ENCODE assay signal across 28 cellular contexts in the genomic region with DNA sequence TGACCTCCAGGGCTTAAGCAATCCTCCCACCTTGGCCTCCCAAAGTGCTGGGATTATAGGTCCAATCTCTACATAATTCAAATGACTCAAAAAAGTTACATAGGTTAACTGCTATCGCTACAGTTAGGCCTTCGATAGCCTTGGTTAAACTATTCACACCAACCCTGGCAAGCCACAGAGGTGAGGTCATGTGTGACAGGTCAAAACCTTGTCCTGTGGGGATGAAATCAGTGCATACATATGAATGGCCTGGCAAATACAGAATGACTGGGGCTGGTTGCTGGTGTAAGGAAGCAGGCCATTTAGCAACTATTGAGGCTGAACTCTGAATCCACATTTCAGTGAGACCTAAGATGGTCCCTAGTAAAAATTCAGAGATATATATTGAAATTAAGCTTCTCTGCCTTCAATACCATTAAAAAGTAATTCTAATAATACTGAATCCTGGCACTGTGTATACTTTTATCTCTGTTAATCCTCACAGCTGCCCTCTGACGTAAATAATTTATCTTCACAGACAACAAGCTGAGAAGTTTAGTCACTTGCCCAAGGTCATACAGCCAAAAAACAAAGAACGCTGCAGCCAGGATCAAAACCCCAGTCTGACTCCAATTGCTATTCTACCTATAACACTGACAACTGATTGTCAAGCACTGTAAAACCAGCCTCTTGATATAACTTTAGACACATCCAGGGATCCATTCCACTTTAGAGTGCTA. TPM values are rescaled to one million over a fixed set of nuclear protein-coding genes. Genes with fewer than 3 reads are reported as not detected.
DNase-seq lines count a peak whose midpoint lies in the region; ATAC-seq and TF ChIP-seq lines count a peak whose summit lies in the region.
"Had no signal": no experiment of that assay in that cellular context is flagged by ENCODE, and none has a peak within 500 bp of the region (broad histone marks: within the 10 kb centered on the region; RNA-seq: fewer than 3 reads in every experiment).

No MANE protein-coding gene starts in this region.

- DNase-seq in Right ventricle myocardium superior, result no peak
- no peak for DNase-seq in memory B cell (ENCODE audit: low spot score in 2 of 2)
- DNase-seq in NCI-H2171 (lab: John Stamatoyannopoulos, UW), result no peak
- DNase-seq in osteocyte (ENCODE audit: extremely low spot score, unreplicated experiment), result no peak
- DNase-seq: activated B cell treated with CpG ODN at 0.5 μM for 24 hours; activated CD4-positive, alpha-beta memory T cell treated with anti-CD3 and anti-CD28 coated beads, Interleukin-2, amount 10 ng/mL, durations not matched to agents 7 days and 5 days; COR-L47; foreskin fibroblast; kidney; mesenchymal stem cell; naive thymus-derived CD4-positive, alpha-beta T cell; NCI-H1092 treated with DMSO at 0.1 percent for 48 hours; NCI-H2029 treated with DMSO at 0.1 percent for 48 hours; NCI-H446; small intestine; stimulated activated CD4-positive, alpha-beta T cell treated with anti-CD3 and anti-CD28 coated beads, Interleukin-2, amount 100 ng/mL, for 48 hours; stomach had no signal

- H3K27me3 Mint-ChIP-seq in memory B cell, result no peaks in the 10 kb centered on the region
- H3K27me3 Mint-ChIP-seq in osteocyte (ENCODE audit: unreplicated experiment), result no peaks in the 10 kb centered on the region
- H3K27me3 Mint-ChIP-seq: activated B cell treated with CpG ODN at 0.5 μM for 24 hours; activated CD4-positive, alpha-beta memory T cell treated with anti-CD3 and anti-CD28 coated beads, Interleukin-2, amount 10 ng/mL, durations not matched to agents 7 days and 5 days; activated T-helper 17 cell treated with anti-CD3 and anti-CD28 coated beads, Interleukin-2, amount 50 U/mL, for 72 hours; naive thymus-derived CD4-positive, alpha-beta T cell; type B pancreatic cell had no signal

- H3K9me3 ChIP-seq in BLaER1 treated with 17β-estradiol and CSF1 and Interleukin-3, amounts not matched to agents 10 nM and 100 nM (replicated peaks in 1 of 11), result no peaks in the 10 kb centered on the region
- no peaks in the 10 kb centered on the region for H3K9me3 ChIP-seq in HUES6 (ENCODE audit: control insufficient read depth, insufficient read depth, low read depth, low read length)
- H3K9me3 ChIP-seq: prostate gland, stomach had no signal

- peaks cover 23 to 37% (median 29%) of the 10 kb centered on the region in 10 experiments for H3K4me1 ChIP-seq in BLaER1 treated with 17β-estradiol and CSF1 and Interleukin-3, amounts not matched to agents 10 nM and 100 nM
- H3K4me1 ChIP-seq in HUES6 (ENCODE audit: control insufficient read depth, insufficient read depth, low read length), result no peaks in the 10 kb centered on the region; the same call in 1 of the 2 replicates
- H3K4me1 ChIP-seq: prostate gland had no signal

- ATAC-seq in Right ventricle myocardium superior (ENCODE audit: poor library complexity), result peak; percentile 59
- ATAC-seq in memory B cell (ENCODE audit: low read depth), result no peak
- no peak for ATAC-seq in GM21381 (IDR thresholded peaks at IDR 0.05; ENCODE audit: unreplicated experiment)
- ATAC-seq in HG03378 (IDR thresholded peaks at IDR 0.05; ENCODE audit: unreplicated experiment), result no peak
- ATAC-seq: activated T-helper 17 cell treated with anti-CD3 and anti-CD28 coated beads, Interleukin-2, amount 50 U/mL, for 72 hours; naive thymus-derived CD4-positive, alpha-beta T cell; SK-N-SH treated with all-trans-retinoic acid at 6 μM for 48 hours had no signal

- H3K27me3 ChIP-seq in BLaER1 treated with 17β-estradiol and CSF1 and Interleukin-3, amounts not matched to agents 10 nM and 100 nM, result no peaks in the 10 kb centered on the region
- H3K27me3 ChIP-seq in HUES6 (ENCODE audit: control insufficient read depth, insufficient read depth, low read length), result no peaks in the 10 kb centered on the region
- H3K27me3 ChIP-seq: stomach had no signal

- H3K27ac Mint-ChIP-seq in memory B cell (peak overlapping the region; percentile 50), osteocyte (ENCODE audit: unreplicated experiment) (no peak overlapping the region)
- H3K27ac Mint-ChIP-seq: activated B cell treated with CpG ODN at 0.5 μM for 24 hours; activated CD4-positive, alpha-beta memory T cell treated with anti-CD3 and anti-CD28 coated beads, Interleukin-2, amount 10 ng/mL, durations not matched to agents 7 days and 5 days; activated T-helper 17 cell treated with anti-CD3 and anti-CD28 coated beads, Interleukin-2, amount 50 U/mL, for 72 hours; type B pancreatic cell had no signal

- peaks cover 10% of the 10 kb centered on the region for H3K4me1 Mint-ChIP-seq in memory B cell
- no peaks in the 10 kb centered on the region for H3K4me1 Mint-ChIP-seq in osteocyte (ENCODE audit: unreplicated experiment)
- H3K4me1 Mint-ChIP-seq: activated CD4-positive, alpha-beta memory T cell treated with anti-CD3 and anti-CD28 coated beads, Interleukin-2, amount 10 ng/mL, durations not matched to agents 7 days and 5 days; activated T-helper 17 cell treated with anti-CD3 and anti-CD28 coated beads, Interleukin-2, amount 50 U/mL, for 72 hours had no signal

- H3K4me3 Mint-ChIP-seq in memory B cell (no peak overlapping the region), osteocyte (ENCODE audit: unreplicated experiment) (no peak overlapping the region)
- H3K4me3 Mint-ChIP-seq: activated B cell treated with CpG ODN at 0.5 μM for 24 hours; activated CD4-positive, alpha-beta memory T cell treated with anti-CD3 and anti-CD28 coated beads, Interleukin-2, amount 10 ng/mL, durations not matched to agents 7 days and 5 days; activated T-helper 17 cell treated with anti-CD3 and anti-CD28 coated beads, Interleukin-2, amount 50 U/mL, for 72 hours; naive thymus-derived CD4-positive, alpha-beta T cell; type B pancreatic cell had no signal

- no peak overlapping the region for H3K4me3 ChIP-seq in BLaER1 treated with 17β-estradiol and CSF1 and Interleukin-3, amounts not matched to agents 10 nM and 100 nM
- H3K4me3 ChIP-seq in HUES6 (ENCODE audit: low read depth, low read length), result no peak overlapping the region
- H3K4me3 ChIP-seq: prostate gland, stomach had no signal

- H3K27ac ChIP-seq in BLaER1 treated with 17β-estradiol and CSF1 and Interleukin-3, amounts not matched to agents 10 nM and 100 nM, result no peak overlapping the region
- H3K27ac ChIP-seq in HUES6 (ENCODE audit: low read depth, low read length), result peak overlapping the region; percentile 16; the same call in 1 of the 2 replicates
- H3K27ac ChIP-seq: prostate gland, stomach had no signal

- H3K36me3 Mint-ChIP-seq in memory B cell (peaks cover 36% of the 10 kb centered on the region), osteocyte (ENCODE audit: unreplicated experiment) (peaks cover 49% of the 10 kb centered on the region)

- H3K36me3 ChIP-seq in BLaER1 treated with 17β-estradiol and CSF1 and Interleukin-3, amounts not matched to agents 10 nM and 100 nM, result peaks cover 96 to 100% (median 98%) of the 10 kb centered on the region in 11 experiments
- H3K36me3 ChIP-seq in HUES6 (ENCODE audit: control insufficient read depth, insufficient read depth, low read length), result peaks cover 84% of the 10 kb centered on the region

- intact Hi-C loops in Right ventricle myocardium superior (cut with DNase I), result no loop called here

- no peak overlapping the region; a peak in 1 of 22 replicates for H3K9ac ChIP-seq in BLaER1 treated with 17β-estradiol and CSF1 and Interleukin-3, amounts not matched to agents 10 nM and 100 nM
- H3K9ac ChIP-seq in HUES6 (ENCODE audit: low read length), result no peak overlapping the region

- peak overlapping the region in 10 of 11 experiments; percentile 1 to 71 (median 29); a peak in 14 of 22 replicates for H3K4me2 ChIP-seq in BLaER1 treated with 17β-estradiol and CSF1 and Interleukin-3, amounts not matched to agents 10 nM and 100 nM

- H4K20me1 ChIP-seq in BLaER1 treated with 17β-estradiol and CSF1 and Interleukin-3, amounts not matched to agents 10 nM and 100 nM, result peaks cover 41 to 88% (median 72%) of the 10 kb centered on the region in 11 experiments; a peak in 20 of 22 replicates

- H3K9me3 Mint-ChIP-seq in memory B cell, result no peaks in the 10 kb centered on the region
- no peaks in the 10 kb centered on the region for H3K9me3 Mint-ChIP-seq in osteocyte (ENCODE audit: unreplicated experiment)
- H3K9me3 Mint-ChIP-seq: activated B cell treated with CpG ODN at 0.5 μM for 24 hours; activated CD4-positive, alpha-beta memory T cell treated with anti-CD3 and anti-CD28 coated beads, Interleukin-2, amount 10 ng/mL, durations not matched to agents 7 days and 5 days; activated T-helper 17 cell treated with anti-CD3 and anti-CD28 coated beads, Interleukin-2, amount 50 U/mL, for 72 hours; naive thymus-derived CD4-positive, alpha-beta T cell; type B pancreatic cell had no signal

- no peak for TF ChIP-seq CTCF in osteocyte (IDR thresholded peaks at IDR 0.05)

RNA-seq across cellular contexts. Expression of gene MKRN2, which starts 35.3 kb away (rescaled TPM):
- total RNA-seq in Right ventricle myocardium superior (27.7 TPM), osteocyte (31.2 and 32.4 TPM in 2 replicates)

RNA-seq across cellular contexts. Expression of gene MKRN2OS, which starts 46.9 kb away (rescaled TPM):
- total RNA-seq in Right ventricle myocardium superior (not detected), osteocyte (not detected in 2 replicates)
- total RNA-seq: activated B cell treated with CpG ODN at 0.5 μM for 24 hours; activated CD4-positive, alpha-beta memory T cell treated with anti-CD3 and anti-CD28 coated beads, Interleukin-2, amount 10 ng/mL, durations not matched to agents 7 days and 5 days; activated T-helper 17 cell treated with anti-CD3 and anti-CD28 coated beads, Interleukin-2, amount 50 U/mL, for 72 hours; dermis microvascular lymphatic vessel endothelial cell; LHCN-M2; naive thymus-derived CD4-positive, alpha-beta T cell; RPMI7951 had no signal
